Comparison of ENCODE assay signal across 33 cellular contexts in the genomic region with DNA sequence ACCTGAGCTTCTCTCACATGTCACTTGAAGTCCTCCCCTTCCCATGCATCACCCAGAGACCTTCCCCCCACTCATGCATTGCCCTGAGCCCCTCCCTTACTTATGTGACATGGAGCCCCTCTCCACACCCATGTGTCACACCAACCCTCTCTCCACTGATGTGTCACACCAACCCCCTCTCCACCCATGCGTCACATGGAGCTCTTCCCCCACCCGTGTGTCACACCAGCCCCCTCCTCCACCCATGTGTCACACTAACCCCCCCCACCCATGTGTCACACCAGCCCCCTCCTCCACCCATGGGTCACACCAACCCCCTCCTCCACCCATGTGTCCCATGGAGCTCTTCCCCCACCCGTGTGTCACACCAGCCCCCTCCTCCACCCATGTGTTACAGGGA. TPM values are rescaled to one million over a fixed set of nuclear protein-coding genes. Genes with fewer than 3 reads are reported as not detected.
DNase-seq lines count a peak whose midpoint lies in the region; ATAC-seq, FAIRE-seq and TF ChIP-seq lines count a peak whose summit lies in the region.
"Had no signal": no experiment of that assay in that cellular context is flagged by ENCODE, and none has a peak within 500 bp of the region (broad histone marks: within the 10 kb centered on the region; RNA-seq: fewer than 3 reads in every experiment).

No MANE protein-coding gene starts in this region.

- no peaks in the 10 kb centered on the region for H3K36me3 Mint-ChIP-seq in nephron progenitor cell (ENCODE audit: low read depth)
- H3K36me3 Mint-ChIP-seq: natural killer cell treated with Interleukin-12 subunit alpha and Interleukin-12 subunit beta and Interleukin-15 and Interleukin-18, amount 100 ng/mL, for 72 hours had no signal

- no peak for TF ChIP-seq POLR2A in K562 (conservative IDR thresholded peaks at IDR 0.05)

- no peak overlapping the region for H3K4me3 Mint-ChIP-seq in stimulated activated naive CD8-positive, alpha-beta T cell treated with anti-CD3 and anti-CD28 coated beads, Interleukin-15, amount 100 ng/mL, for 72 hours
- no peak overlapping the region for H3K4me3 Mint-ChIP-seq in nephron progenitor cell
- H3K4me3 Mint-ChIP-seq: activated CD4-positive, alpha-beta memory T cell treated with anti-CD3 and anti-CD28 coated beads, Interleukin-2, amount 10 ng/mL, durations not matched to agents 7 days and 5 days; natural killer cell treated with Interleukin-12 subunit alpha and Interleukin-12 subunit beta and Interleukin-15 and Interleukin-18, amount 100 ng/mL, for 72 hours had no signal

- no peak overlapping the region for H3K9ac ChIP-seq in K562 (ENCODE audit: insufficient read depth in 1 of 2, low read depth in 2 of 2, low read length in 2 of 2)
- H3K9ac ChIP-seq: BLaER1 treated with 17β-estradiol and CSF1 and Interleukin-3, amounts not matched to agents 10 nM and 100 nM had no signal

- H3K27me3 ChIP-seq in K562 (ENCODE audit: control insufficient read depth in 2 of 2, insufficient read depth in 2 of 2, low read length in 2 of 2) (no peaks in the 10 kb centered on the region), aorta (ENCODE audit: control insufficient read depth in 1 of 2, insufficient read depth in 2 of 2, low read length in 1 of 2) (no peaks in the 10 kb centered on the region)
- H3K27me3 ChIP-seq: BLaER1 treated with 17β-estradiol and CSF1 and Interleukin-3, amounts not matched to agents 10 nM and 100 nM; colonic mucosa had no signal

- intact Hi-C loops in K562 (cut with micrococcal nuclease) = no loop called here
- intact Hi-C loops in aorta (cut with DNase I) = no loop called here

- no peak for TF ChIP-seq EP300 in K562 (IDR thresholded peaks at IDR 0.05; ENCODE audit: low read length)

- CTCF ChIA-PET in K562 (lab: Yijun Ruan, JAX; ENCODE audit: low intra/inter-chr PET ratio) = interaction anchor here (0.6 kb wide), 1 partner anchor 10 kb away, joined by 4 read pairs; no protein-coding TSS in a partner anchor

- ATAC-seq in stimulated activated naive CD8-positive, alpha-beta T cell treated with anti-CD3 and anti-CD28 coated beads, Interleukin-15, amount 100 ng/mL, for 72 hours = peak; percentile 54
- ATAC-seq in stimulated activated naive CD8-positive, alpha-beta T cell treated with anti-CD3 and anti-CD28 coated beads, Interleukin-15, Interleukin-2, amounts not matched to agents 100 U/mL and 50 U/mL, for 24 hours = no peak
- no peak for ATAC-seq in K562
- no peak for ATAC-seq in aorta (ENCODE audit: low FRiP score)
- ATAC-seq in HG03432 (IDR thresholded peaks at IDR 0.05; ENCODE audit: unreplicated experiment) = no peak
- ATAC-seq in HG03039 (IDR thresholded peaks at IDR 0.05; ENCODE audit: unreplicated experiment) = no peak
- ATAC-seq: HCT116 had no signal

- POLR2A ChIA-PET in K562 (lab: Yijun Ruan, JAX) = interaction anchor here (0.6 kb wide), 1 partner anchor 319 kb away, joined by 3 read pairs; no protein-coding TSS in a partner anchor

- peak overlapping the region; percentile 70; the same call in 1 of the 2 replicates for H2AFZ ChIP-seq in K562 (ENCODE audit: low read depth, low read length)

- H4K20me1 ChIP-seq in K562 (replicated peaks; ENCODE audit: control insufficient read depth, insufficient read depth, low read length) = no peaks in the 10 kb centered on the region
- H4K20me1 ChIP-seq: BLaER1 treated with 17β-estradiol and CSF1 and Interleukin-3, amounts not matched to agents 10 nM and 100 nM had no signal

- WGBS in K562 (ENCODE audit: insufficient coverage, low coverage, missing lambda C conversion rate) = no CpG with 5 or more reads among the region's 3 CpGs
- WGBS in aorta, 2 donors = 57 to 58% methylated on average over 3 of the region's 3 CpGs

- peak overlapping the region; percentile 87; the same call in 2 of the 3 replicates for H3K27ac ChIP-seq in K562 (ENCODE audit: extremely low read depth, low read depth, low read length)
- H3K27ac ChIP-seq in aorta (ENCODE audit: low read depth in 1 of 2, low read length in 2 of 2) = no peak overlapping the region
- H3K27ac ChIP-seq: A549; BLaER1 treated with 17β-estradiol and CSF1 and Interleukin-3, amounts not matched to agents 10 nM and 100 nM; breast epithelium; colonic mucosa; prostate gland had no signal

- in situ Hi-C loops in K562 (cut with MboI) = no loop called here

- H3K9me3 ChIP-seq in K562 (replicated peaks; ENCODE audit: control insufficient read depth, insufficient read depth, low read depth, low read length) = 0 out of 2 replicates have a peak, but pooled peaks cover 2% of the 10 kb centered on the region
- no peaks in the 10 kb centered on the region for H3K9me3 ChIP-seq in aorta (ENCODE audit: control insufficient read depth, low read length)
- H3K9me3 ChIP-seq: A549; BLaER1 treated with 17β-estradiol and CSF1 and Interleukin-3, amounts not matched to agents 10 nM and 100 nM; breast epithelium; Caco-2; colonic mucosa; prostate gland had no signal

- no peak overlapping the region for H3K4me2 ChIP-seq in K562 (ENCODE audit: insufficient read depth, low read length)
- H3K4me2 ChIP-seq: A549; BLaER1 treated with 17β-estradiol and CSF1 and Interleukin-3, amounts not matched to agents 10 nM and 100 nM had no signal

- TF ChIP-seq CTCF in K562 (IDR thresholded peaks at IDR 0.05 in 2 of 3, conservative IDR thresholded peaks at IDR 0.05 in 1 of 3; ENCODE audit: insufficient read depth in 2 of 3, low read depth in 1 of 3, low read length in 3 of 3) (no peak), nephron progenitor cell (IDR thresholded peaks at IDR 0.05) (no peak)

- no peaks in the 10 kb centered on the region for H3K79me2 ChIP-seq in K562 (ENCODE audit: control insufficient read depth, insufficient read depth, low read length)

- H3K27ac Mint-ChIP-seq in stimulated activated naive CD8-positive, alpha-beta T cell treated with anti-CD3 and anti-CD28 coated beads, Interleukin-15, amount 100 ng/mL, for 72 hours = no peak overlapping the region
- peak overlapping the region; percentile 45 for H3K27ac Mint-ChIP-seq in nephron progenitor cell
- H3K27ac Mint-ChIP-seq: activated CD4-positive, alpha-beta memory T cell treated with anti-CD3 and anti-CD28 coated beads, Interleukin-2, amount 10 ng/mL, durations not matched to agents 7 days and 5 days; natural killer cell treated with Interleukin-12 subunit alpha and Interleukin-12 subunit beta and Interleukin-15 and Interleukin-18, amount 100 ng/mL, for 72 hours had no signal

- H3K9me1 ChIP-seq in K562 (ENCODE audit: control insufficient read depth, insufficient read depth, low read length) = no peaks in the 10 kb centered on the region

- no TSS peak for BruUV-seq in K562 (replicated peaks; lab: Mats Ljungman, UMichigan)

- H3K27me3 Mint-ChIP-seq in stimulated activated naive CD8-positive, alpha-beta T cell treated with anti-CD3 and anti-CD28 coated beads, Interleukin-15, amount 100 ng/mL, for 72 hours = peaks cover 5% of the 10 kb centered on the region
- H3K27me3 Mint-ChIP-seq in nephron progenitor cell (ENCODE audit: low read depth, poor library complexity) = peaks cover 14% of the 10 kb centered on the region
- H3K27me3 Mint-ChIP-seq: activated CD4-positive, alpha-beta memory T cell treated with anti-CD3 and anti-CD28 coated beads, Interleukin-2, amount 10 ng/mL, durations not matched to agents 7 days and 5 days; natural killer cell treated with Interleukin-12 subunit alpha and Interleukin-12 subunit beta and Interleukin-15 and Interleukin-18, amount 100 ng/mL, for 72 hours had no signal

- H3K36me3 ChIP-seq in K562 (ENCODE audit: control insufficient read depth, insufficient read depth, low read length) (no peaks in the 10 kb centered on the region), aorta (ENCODE audit: control insufficient read depth in 1 of 2, insufficient read depth in 2 of 2, low read length in 1 of 2) (no peaks in the 10 kb centered on the region)
- H3K36me3 ChIP-seq: BLaER1 treated with 17β-estradiol and CSF1 and Interleukin-3, amounts not matched to agents 10 nM and 100 nM; breast epithelium; colonic mucosa; prostate gland had no signal

- TF ChIP-seq RAD21 in K562 (CRISPR knock-in tag; conservative IDR thresholded peaks at IDR 0.05 in 1 of 2, IDR thresholded peaks at IDR 0.05 in 1 of 2) = no peak

- no peak for DNase-seq in stimulated activated naive CD8-positive, alpha-beta T cell treated with anti-CD3 and anti-CD28 coated beads, Interleukin-15, amount 100 ng/mL, for 72 hours
- DNase-seq in stimulated activated naive CD8-positive, alpha-beta T cell treated with anti-CD3 and anti-CD28 coated beads, Interleukin-15, Interleukin-2, amounts not matched to agents 100 U/mL and 50 U/mL, for 24 hours = no peak
- DNase-seq in K562 (ENCODE audit: extremely low read depth in 1 of 4, low spot score in 3 of 4) (peak in 1 of 4 experiments; percentile 11), nephron progenitor cell (no peak), aorta (peak; percentile 16 to 36), NCI-H146 treated with DMSO at 0.1 percent for 48 hours (lab: John Stamatoyannopoulos, UW; ENCODE audit: unreplicated experiment) (no peak)
- DNase-seq: activated CD4-positive, alpha-beta memory T cell treated with anti-CD3 and anti-CD28 coated beads, Interleukin-2, amount 10 ng/mL, durations not matched to agents 7 days and 5 days; activated gamma-delta T cell treated with Interleukin-2 at 50 U/mL for 16 hours; activated T-cell treated with anti-CD3 and anti-CD28 coated beads for 4 hours; colonic mucosa; DND-41; effector memory CD4-positive, alpha-beta T cell; hippocampal formation; NCI-H1105 treated with DMSO at 0.1 percent for 48 hours; NCI-H2081 treated with DMSO at 0.1 percent for 48 hours; NCI-H345; NCI-H774; OCI-M1; T-helper 9 cell had no signal

- H3K4me3 ChIP-seq in K562 = no peak overlapping the region
- no peak overlapping the region for H3K4me3 ChIP-seq in aorta (ENCODE audit: low read length in 2 of 2)
- H3K4me3 ChIP-seq: A549; BLaER1 treated with 17β-estradiol and CSF1 and Interleukin-3, amounts not matched to agents 10 nM and 100 nM; breast epithelium; colonic mucosa; prostate gland had no signal

- peaks cover 6% of the 10 kb centered on the region for H3K4me1 Mint-ChIP-seq in stimulated activated naive CD8-positive, alpha-beta T cell treated with anti-CD3 and anti-CD28 coated beads, Interleukin-15, amount 100 ng/mL, for 72 hours
- H3K4me1 Mint-ChIP-seq in nephron progenitor cell = peaks cover 14% of the 10 kb centered on the region
- H3K4me1 Mint-ChIP-seq: activated CD4-positive, alpha-beta memory T cell treated with anti-CD3 and anti-CD28 coated beads, Interleukin-2, amount 10 ng/mL, durations not matched to agents 7 days and 5 days had no signal

- no peaks in the 10 kb centered on the region for H3K9me3 Mint-ChIP-seq in stimulated activated naive CD8-positive, alpha-beta T cell treated with anti-CD3 and anti-CD28 coated beads, Interleukin-15, amount 100 ng/mL, for 72 hours
- peaks cover 6% of the 10 kb centered on the region for H3K9me3 Mint-ChIP-seq in nephron progenitor cell
- H3K9me3 Mint-ChIP-seq: natural killer cell treated with Interleukin-12 subunit alpha and Interleukin-12 subunit beta and Interleukin-15 and Interleukin-18, amount 100 ng/mL, for 72 hours had no signal

- H3K4me1 ChIP-seq in K562 (replicated peaks in 1 of 2; ENCODE audit: control insufficient read depth in 2 of 2, insufficient read depth in 2 of 2, low read length in 2 of 2) = peaks cover 15 to 16% of the 10 kb centered on the region in 2 experiments; a peak in 4 of 5 replicates
- H3K4me1 ChIP-seq in aorta (ENCODE audit: control insufficient read depth in 1 of 2, insufficient read depth in 2 of 2, low read length in 2 of 2) = no peaks in the 10 kb centered on the region
- H3K4me1 ChIP-seq: A549, breast epithelium, Caco-2, colonic mucosa, prostate gland had no signal

- FAIRE-seq in K562 (lab: Jason Lieb, UNC) = no peak
- FAIRE-seq: A549, GM19239, urothelium cell line had no signal

RNA-seq across cellular contexts. Expression of gene RTL1, which starts 30.4 kb away (rescaled TPM):
- not detected in 2 replicates for total RNA-seq in K562 (2011; cell fraction: chromatin; rRNA removed; ENCODE audit: low replicate concordance)
- not detected in 2 replicates for total RNA-seq in K562 (2011; cell fraction: nucleolus; rRNA removed)
- not detected in 2 replicates for total RNA-seq in K562 (2011; cell fraction: nucleoplasm; rRNA removed)
- total RNA-seq in K562 (2014; rRNA removed) = not detected in 2 replicates
- total RNA-seq in K562 (2014; rRNA removed; fragmentation: Illumina TruSeq; extraction: Trizol) = not detected in 2 replicates
- total RNA-seq in K562 (2015; rRNA removed; fragmentation: Illumina TruSeq; extraction: Trizol) = not detected in 2 replicates
- not detected in 2 replicates for total RNA-seq in K562 (2021)
- polyA plus RNA-seq in K562 (2011; rRNA removed) = not detected in 2 replicates
- 0.03 TPM in 1 of 2 replicates, not detected in the other for polyA plus RNA-seq in K562 (2011; cell fraction: cytosol; rRNA removed)
- 0.04 TPM in 1 of 2 replicates, not detected in the other for polyA plus RNA-seq in K562 (2011; cell fraction: nucleus; rRNA removed)
- polyA plus RNA-seq in K562 (2012) = 0.03 and 0.04 TPM in 2 replicates
- polyA plus RNA-seq in K562 (2014; fragmentation: Illumina TruSeq; extraction: Trizol) = not detected in 2 replicates
- not detected for polyA plus RNA-seq in K562 (2014; fragmentation: Nextera tagmentation; extraction: Ambion mirVana)
- polyA plus RNA-seq in K562 (2014; rRNA removed) = not detected in 2 replicates
- not detected in 2 replicates for polyA minus RNA-seq in K562 (2011; rRNA and poly(A)+ RNA removed)
- 0.19 TPM in 1 of 2 replicates, not detected in the other for polyA minus RNA-seq in K562 (2011; cell fraction: cytosol; rRNA and poly(A)+ RNA removed)
- polyA minus RNA-seq in K562 (2011; cell fraction: nucleus; rRNA and poly(A)+ RNA removed) = not detected in 2 replicates
- not detected for total RNA-seq in aorta
- polyA plus RNA-seq in aorta = not detected
- total RNA-seq: activated CD4-positive, alpha-beta memory T cell treated with anti-CD3 and anti-CD28 coated beads, Interleukin-2, amount 10 ng/mL, durations not matched to agents 7 days and 5 days; breast epithelium; Caco-2; colonic mucosa; lower leg skin; mononuclear cell; natural killer cell treated with Interleukin-12 subunit alpha and Interleukin-12 subunit beta and Interleukin-15 and Interleukin-18, amount 100 ng/mL, for 72 hours; temporal lobe had no signal

RNA-seq across cellular contexts. Expression of gene MEG3, which starts 47.2 kb away (rescaled TPM):
- 6.3 and 7.3 TPM in 2 replicates for total RNA-seq in K562 (2011; cell fraction: chromatin; rRNA removed; ENCODE audit: low replicate concordance)
- total RNA-seq in K562 (2011; cell fraction: nucleolus; rRNA removed) = 3.7 TPM in 2 replicates
- 5.4 and 7.5 TPM in 2 replicates for total RNA-seq in K562 (2011; cell fraction: nucleoplasm; rRNA removed)
- total RNA-seq in K562 (2014; rRNA removed) (0.37 and 0.77 TPM in 2 replicates), K562 (2014; rRNA removed; fragmentation: Illumina TruSeq; extraction: Trizol) (0.69 and 1.1 TPM in 2 replicates), K562 (2015; rRNA removed; fragmentation: Illumina TruSeq; extraction: Trizol) (0.83 and 1.3 TPM in 2 replicates), K562 (2021) (2.7 and 3.8 TPM in 2 replicates), aorta (100 to 1,000 TPM in 1 of 2 donors, 10 to 100 TPM in 1; 51.2 to 246 TPM)
- polyA plus RNA-seq in K562 (2011; rRNA removed) (0.05 TPM in 1 of 2 replicates, not detected in the other), K562 (2014; fragmentation: Illumina TruSeq; extraction: Trizol) (2.4 TPM in 2 replicates), K562 (2014; fragmentation: Nextera tagmentation; extraction: Ambion mirVana) (under 1 TPM; 0.10 to 0.15 TPM), K562 (2014; rRNA removed) (3.9 and 5.3 TPM in 2 replicates), aorta (100 to 1,000 TPM in 1 of 2 donors, 10 to 100 TPM in 1; 21.4 to 454 TPM)
- 0.06 and 0.09 TPM in 2 replicates for polyA plus RNA-seq in K562 (2011; cell fraction: cytosol; rRNA removed)
- 0.04 and 0.36 TPM in 2 replicates for polyA plus RNA-seq in K562 (2011; cell fraction: nucleus; rRNA removed)
- polyA plus RNA-seq in K562 (2012) = 2.7 and 17.3 TPM in 2 replicates
- polyA minus RNA-seq in K562 (2011; rRNA and poly(A)+ RNA removed) = not detected in 2 replicates
- not detected in 2 replicates for polyA minus RNA-seq in K562 (2011; cell fraction: cytosol; rRNA and poly(A)+ RNA removed)
- not detected in 2 replicates for polyA minus RNA-seq in K562 (2011; cell fraction: nucleus; rRNA and poly(A)+ RNA removed)
- total RNA-seq: activated CD4-positive, alpha-beta memory T cell treated with anti-CD3 and anti-CD28 coated beads, Interleukin-2, amount 10 ng/mL, durations not matched to agents 7 days and 5 days; Caco-2; natural killer cell treated with Interleukin-12 subunit alpha and Interleukin-12 subunit beta and Interleukin-15 and Interleukin-18, amount 100 ng/mL, for 72 hours had no signal

Comparison
In these comparisons a context has a peak if more than half of its experiments do, and no peak if none do; other contexts are left out.
1. DNase-seq: peak in aorta (2 of 2); none in stimulated activated naive CD8-positive, alpha-beta T cell treated with anti-CD3 and anti-CD28 coated beads, Interleukin-15, amount 100 ng/mL, for 72 hours (0 of 2), stimulated activated naive CD8-positive, alpha-beta T cell treated with anti-CD3 and anti-CD28 coated beads, Interleukin-15, Interleukin-2, amounts not matched to agents 100 U/mL and 50 U/mL, for 24 hours (single experiment), nephron progenitor cell (single experiment) and NCI-H146 treated with DMSO at 0.1 percent for 48 hours (single experiment).
2. RNA of gene MEG3, which starts 47.2 kb away (total RNA-seq): 51.2 to 246 TPM in aorta; 0.37 to 7.5 TPM in K562; every median in the first group is over 4 times any median in the second.